Comparison of ENCODE assay signal across 9 cellular contexts in genomic region chr15:42133892-42134502, GRCh38. TPM values are rescaled to one million over a fixed set of nuclear protein-coding genes. Genes with fewer than 3 reads are reported as not detected.
DNase-seq lines count a peak whose midpoint lies in the region; ATAC-seq and TF ChIP-seq lines count a peak whose summit lies in the region.
"Had no signal": no experiment of that assay in that cellular context is flagged by ENCODE, and none has a peak within 500 bp of the region (broad histone marks: within the 10 kb centered on the region; RNA-seq: fewer than 3 reads in every experiment).

No MANE protein-coding gene starts in this region.

- TF ChIP-seq CTCF in DOHH2 (IDR thresholded peaks at IDR 0.05; ENCODE audit: low read depth, low read length, poor library complexity, severe bottlenecking) (peak; percentile 83), SK-N-SH (IDR thresholded peaks at IDR 0.05) (peak; percentile 57), ovary (IDR thresholded peaks at IDR 0.05) (no peak)

- TF ChIP-seq POLR2A in ovary (IDR thresholded peaks at IDR 0.05): no peak

- DNase-seq in Karpas-422: peak; percentile 94
- DNase-seq in SK-N-SH: peak; percentile 50
- DNase-seq in activated naive CD8-positive, alpha-beta T cell treated with anti-CD3 and anti-CD28 coated beads, Interleukin-2, amount 50 U/mL, for 24 hours: peak; percentile 70
- DNase-seq in kidney tubule cell (ENCODE audit: low spot score): peak; percentile 53
- peak; percentile 57 to 60 for DNase-seq in stimulated activated CD8-positive, alpha-beta memory T cell treated with anti-CD3 and anti-CD28 coated beads, Interleukin-2, amount 100 ng/mL, for 48 hours (ENCODE audit: low read depth in 2 of 2)
- no peak for DNase-seq in ovary

- H3K36me3 ChIP-seq in DOHH2 (ENCODE audit: control insufficient read depth, low read length) (no peaks in the 10 kb centered on the region), Karpas-422 (ENCODE audit: insufficient read depth, low read length) (no peaks in the 10 kb centered on the region), SK-N-SH (replicated peaks in 1 of 2; ENCODE audit: control insufficient read depth in 1 of 2, insufficient read depth in 2 of 2, low read length in 1 of 2) (no peaks in the 10 kb centered on the region), ovary (no peaks in the 10 kb centered on the region)

- peaks cover 2% of the 10 kb centered on the region for H3K27me3 Mint-ChIP-seq in activated naive CD8-positive, alpha-beta T cell treated with anti-CD3 and anti-CD28 coated beads, Interleukin-2, amount 50 U/mL, for 24 hours

- no peaks in the 10 kb centered on the region for H3K9me3 ChIP-seq in DOHH2 (ENCODE audit: control insufficient read depth, insufficient read depth, low read length)
- no peaks in the 10 kb centered on the region for H3K9me3 ChIP-seq in Karpas-422 (ENCODE audit: low read length)
- H3K9me3 ChIP-seq in SK-N-SH: no peaks in the 10 kb centered on the region
- no peaks in the 10 kb centered on the region for H3K9me3 ChIP-seq in ovary

- H3K27ac ChIP-seq in DOHH2 (ENCODE audit: low read depth, low read length): no peak overlapping the region
- H3K27ac ChIP-seq in Karpas-422 (ENCODE audit: low read length): no peak overlapping the region
- H3K27ac ChIP-seq in SK-N-SH (ENCODE audit: low read depth in 2 of 2, low read length in 1 of 2): no peak overlapping the region
- no peak overlapping the region for H3K27ac ChIP-seq in ovary

- peak; percentile 53 for TF ChIP-seq RAD21 in SK-N-SH (IDR thresholded peaks at IDR 0.05; ENCODE audit: low read length)

- H4K20me1 ChIP-seq in DOHH2 (ENCODE audit: control insufficient read depth, insufficient read depth, low read depth, low read length): no peaks in the 10 kb centered on the region
- no peaks in the 10 kb centered on the region for H4K20me1 ChIP-seq in Karpas-422 (ENCODE audit: insufficient read depth, low read depth, low read length)
- no peaks in the 10 kb centered on the region for H4K20me1 ChIP-seq in SK-N-SH (ENCODE audit: insufficient read depth)

- intact Hi-C loops in ovary (cut with DNase I): no loop called here

- H3K9me2 ChIP-seq in DOHH2 (replicated peaks; ENCODE audit: control insufficient read depth, low read length) (no peaks in the 10 kb centered on the region), Karpas-422 (replicated peaks; ENCODE audit: insufficient read depth, low read length) (no peaks in the 10 kb centered on the region), SK-N-SH (no peaks in the 10 kb centered on the region)

- no peak overlapping the region for H3K4me3 Mint-ChIP-seq in activated naive CD8-positive, alpha-beta T cell treated with anti-CD3 and anti-CD28 coated beads, Interleukin-2, amount 50 U/mL, for 24 hours

- H3K4me1 ChIP-seq in DOHH2 (ENCODE audit: control insufficient read depth, low read length): peaks cover 5% of the 10 kb centered on the region; the same call in 1 of the 2 replicates
- H3K4me1 ChIP-seq in Karpas-422 (ENCODE audit: low read length): peaks cover 23% of the 10 kb centered on the region
- H3K4me1 ChIP-seq in SK-N-SH (ENCODE audit: control insufficient read depth in 1 of 2, insufficient read depth in 2 of 2, low read depth in 1 of 2, low read length in 1 of 2): peaks cover 0 to 3% of the 10 kb centered on the region in 2 experiments; a peak in 1 of 4 replicates
- H3K4me1 ChIP-seq in ovary (ENCODE audit: insufficient read depth): no peaks in the 10 kb centered on the region

- H3K9ac ChIP-seq in Karpas-422 (ENCODE audit: low read length) (peak overlapping the region; percentile 43), SK-N-SH (no peak overlapping the region)

- no peaks in the 10 kb centered on the region for H3K4me1 Mint-ChIP-seq in activated naive CD8-positive, alpha-beta T cell treated with anti-CD3 and anti-CD28 coated beads, Interleukin-2, amount 50 U/mL, for 24 hours

- H3K27me3 ChIP-seq in DOHH2 (ENCODE audit: control insufficient read depth, low read length): peaks cover 28% of the 10 kb centered on the region
- H3K27me3 ChIP-seq in Karpas-422 (ENCODE audit: low read length): no peaks in the 10 kb centered on the region
- H3K27me3 ChIP-seq in SK-N-SH (ENCODE audit: insufficient read depth): peaks cover 11% of the 10 kb centered on the region
- H3K27me3 ChIP-seq in ovary: no peaks in the 10 kb centered on the region

- no peaks in the 10 kb centered on the region for H3K36me3 Mint-ChIP-seq in activated naive CD8-positive, alpha-beta T cell treated with anti-CD3 and anti-CD28 coated beads, Interleukin-2, amount 50 U/mL, for 24 hours (ENCODE audit: low read depth)

- CTCF ChIA-PET in SK-N-SH (lab: Yijun Ruan, JAX): interaction anchor here (0.6 to 7.7 kb wide), 11 partner anchors 15 to 145 kb away, joined by 3 to 65 read pairs (median 4); no protein-coding TSS in a partner anchor

- H3K9me3 Mint-ChIP-seq in activated naive CD8-positive, alpha-beta T cell treated with anti-CD3 and anti-CD28 coated beads, Interleukin-2, amount 50 U/mL, for 24 hours: no peaks in the 10 kb centered on the region

- TF ChIP-seq EP300 in SK-N-SH (IDR thresholded peaks at IDR 0.05; ENCODE audit: borderline replicate concordance in 1 of 2, low read depth in 1 of 2, low read length in 1 of 2) (no peak), ovary (IDR thresholded peaks at IDR 0.05) (no peak)

- H3K27ac Mint-ChIP-seq in activated naive CD8-positive, alpha-beta T cell treated with anti-CD3 and anti-CD28 coated beads, Interleukin-2, amount 50 U/mL, for 24 hours: no peak overlapping the region

- ATAC-seq in activated naive CD8-positive, alpha-beta T cell treated with anti-CD3 and anti-CD28 coated beads, Interleukin-2, amount 50 U/mL, for 24 hours: peak; percentile 77
- ATAC-seq in GM19395 (IDR thresholded peaks at IDR 0.05; ENCODE audit: unreplicated experiment): no peak

- POLR2A ChIA-PET in SK-N-SH (lab: Yijun Ruan, JAX): no interaction called here

- H3K4me2 ChIP-seq in DOHH2 (ENCODE audit: low read length): no peak overlapping the region
- H3K4me2 ChIP-seq in Karpas-422 (ENCODE audit: low read depth, low read length, poor library complexity, severe bottlenecking): no peak overlapping the region
- H3K4me2 ChIP-seq in SK-N-SH: no peak overlapping the region

- H3K79me2 ChIP-seq in DOHH2 (ENCODE audit: control insufficient read depth, low read length) (no peaks in the 10 kb centered on the region), Karpas-422 (ENCODE audit: low read length) (no peaks in the 10 kb centered on the region), SK-N-SH (ENCODE audit: insufficient read depth) (no peaks in the 10 kb centered on the region)

- WGBS in SK-N-SH (ENCODE audit: low lambda C conversion rate): 79% methylated on average over 10 of the region's 11 CpGs
- whole genome bisulfite sequencing in ovary, 3 donors: 65 to 66% (median 65%) methylated on average over 11 of the region's 11 CpGs

- no peaks in the 10 kb centered on the region for H3F3A ChIP-seq in DOHH2 (ENCODE audit: control insufficient read depth, insufficient read depth)
- H3F3A ChIP-seq in SK-N-SH (replicated peaks; ENCODE audit: insufficient read depth): no peaks in the 10 kb centered on the region

- H3K4me3 ChIP-seq in DOHH2 (ENCODE audit: low read length) (no peak overlapping the region), Karpas-422 (ENCODE audit: low read length) (no peak overlapping the region), SK-N-SH (ENCODE audit: low read depth in 2 of 2, low read length in 1 of 2) (no peak overlapping the region), ovary (no peak overlapping the region)

- peak overlapping the region; percentile 79; the same call in 1 of the 2 replicates for H2AFZ ChIP-seq in Karpas-422 (ENCODE audit: low read length)
- no peak overlapping the region for H2AFZ ChIP-seq in SK-N-SH (ENCODE audit: low read depth)

TF ChIP-seq in SK-N-SH, 30 proteins besides CTCF, POLR2A, EP300 and RAD21 (continues in another document):
- TF ChIP-seq TEAD4 (IDR thresholded peaks at IDR 0.05; ENCODE audit: borderline replicate concordance, insufficient read depth) (no peak), SMC3 (IDR thresholded peaks at IDR 0.05; ENCODE audit: low read depth, low read length) (peak; percentile 61), REST (IDR thresholded peaks at IDR 0.05; ENCODE audit: low read depth, low read length) (no peak), TAF1 (IDR thresholded peaks at IDR 0.05; ENCODE audit: borderline replicate concordance, low read depth, low read length) (no peak), JUND (IDR thresholded peaks at IDR 0.05) (no peak)

RNA-seq across cellular contexts. Expression of gene PLA2G4F, which starts 22.4 kb away (rescaled TPM):
- total RNA-seq in Karpas-422 (2014; rRNA removed; shearing (Covaris generic); ENCODE audit: low replicate concordance): not detected in 2 replicates
- polyA plus RNA-seq in SK-N-SH (2012; rRNA removed): not detected in 2 replicates
- polyA plus RNA-seq in SK-N-SH (2012; cell fraction: cytosol; rRNA removed): not detected in 2 replicates
- 0.01 TPM in 2 replicates for polyA plus RNA-seq in SK-N-SH (2012; cell fraction: nucleus; rRNA removed)
- total RNA-seq in ovary: under 1 TPM in 3 of 7 donors, not detected in 4; 0.12 to 0.23 (median 0.23) TPM
- polyA plus RNA-seq in ovary: under 1 TPM in 1 of 2 donors, not detected in 1; 0.07 TPM
- total RNA-seq: subcutaneous adipose tissue had no signal

RNA-seq across cellular contexts. Expression of gene PLA2G4D, which starts 39.6 kb away (rescaled TPM):
- not detected in 2 replicates for total RNA-seq in Karpas-422 (2014; rRNA removed; shearing (Covaris generic); ENCODE audit: low replicate concordance)
- polyA plus RNA-seq in SK-N-SH (2012; rRNA removed) (not detected in 2 replicates), ovary (not detected)
- polyA plus RNA-seq in SK-N-SH (2012; cell fraction: cytosol; rRNA removed): not detected in 2 replicates
- not detected in 2 replicates for polyA plus RNA-seq in SK-N-SH (2012; cell fraction: nucleus; rRNA removed)
- total RNA-seq in ovary: under 1 TPM in 2 of 7 donors, not detected in 5; 0.11 to 0.12 TPM

Comparison
In these comparisons a context has a peak if more than half of its experiments do, and no peak if none do; other contexts are left out.
1. CTCF ChIP-seq: peak in DOHH2 (single experiment) and SK-N-SH (single experiment); none in ovary (0 of 3).
2. DNase-seq: peak in Karpas-422 (single experiment), SK-N-SH (single experiment), activated naive CD8-positive, alpha-beta T cell treated with anti-CD3 and anti-CD28 coated beads, Interleukin-2, amount 50 U/mL, for 24 hours (single experiment), kidney tubule cell (single experiment) and stimulated activated CD8-positive, alpha-beta memory T cell treated with anti-CD3 and anti-CD28 coated beads, Interleukin-2, amount 100 ng/mL, for 48 hours (2 of 2); none in ovary (0 of 5).